16 cellular contexts compared by ENCODE assay signal in the genomic region with DNA sequence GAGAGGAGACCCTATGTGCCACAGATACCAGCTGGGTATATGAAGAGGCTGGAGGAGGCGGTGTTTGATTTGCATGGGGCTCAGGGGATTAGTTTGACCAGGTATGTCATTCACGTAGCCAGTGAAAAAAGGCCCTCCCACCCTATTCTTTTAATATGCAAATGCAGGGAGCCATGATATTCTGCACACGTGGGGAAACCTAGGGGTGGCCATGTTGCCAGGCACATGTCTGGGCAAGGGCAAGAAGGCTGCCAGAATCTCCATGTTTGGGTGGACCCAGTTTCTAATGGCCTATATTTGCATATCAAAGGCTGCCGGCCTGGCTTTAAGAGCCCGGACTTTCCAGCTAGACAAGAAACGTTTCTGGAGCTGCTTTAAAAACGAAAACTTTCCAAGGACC.
"Had no signal": no experiment of that assay in that cellular context is flagged by ENCODE, and none has a peak within 500 bp of the region (broad histone marks: within the 10 kb centered on the region; RNA-seq: fewer than 3 reads in every experiment).

No MANE protein-coding gene starts in this region.

- H3K4me1 ChIP-seq: thyroid gland had no signal

- H3K4me1 Mint-ChIP-seq: activated CD4-positive, alpha-beta T cell treated with anti-CD3 and anti-CD28 coated beads, Interleukin-2, amount 10 ng/mL, durations not matched to agents 7 days and 5 days; activated naive CD8-positive, alpha-beta T cell treated with anti-CD3 and anti-CD28 coated beads, Interleukin-2, amount 10 ng/mL, durations not matched to agents 7 days and 5 days; stimulated activated memory B cell treated with anti-CD40 and anti-IgM and Interleukin-4, amounts not matched to agents 10 μg/mL and 1 μg/mL and 100 μg/mL, for 72 hours had no signal

- H3K4me3 ChIP-seq: thyroid gland had no signal

- H3K9me3 ChIP-seq: thyroid gland had no signal

- ATAC-seq: activated T-cell treated with anti-CD3 and anti-CD28 coated beads, Interleukin-2, amount 50 U/mL, for 72 hours; natural killer cell treated with Interleukin-12 subunit alpha and Interleukin-12 subunit beta and Interleukin-15 and Interleukin-18, amount 100 ng/mL, for 72 hours; stimulated activated memory B cell treated with anti-CD40 and anti-IgM and Interleukin-4, amounts not matched to agents 10 μg/mL and 1 μg/mL and 100 μg/mL, for 72 hours had no signal

- H3K27ac ChIP-seq: thyroid gland had no signal

- H3K9me3 Mint-ChIP-seq: natural killer cell treated with Interleukin-12 subunit alpha and Interleukin-12 subunit beta and Interleukin-15 and Interleukin-18, amount 100 ng/mL, for 72 hours had no signal

- H3K27ac Mint-ChIP-seq: activated CD4-positive, alpha-beta T cell treated with anti-CD3 and anti-CD28 coated beads, Interleukin-2, amount 10 ng/mL, durations not matched to agents 7 days and 5 days; activated naive CD8-positive, alpha-beta T cell treated with anti-CD3 and anti-CD28 coated beads, Interleukin-2, amount 10 ng/mL, durations not matched to agents 7 days and 5 days; activated T-cell treated with anti-CD3 and anti-CD28 coated beads, Interleukin-2, amount 50 U/mL, for 72 hours; natural killer cell treated with Interleukin-12 subunit alpha and Interleukin-12 subunit beta and Interleukin-15 and Interleukin-18, amount 100 ng/mL, for 72 hours; stimulated activated memory B cell treated with anti-CD40 and anti-IgM and Interleukin-4, amounts not matched to agents 10 μg/mL and 1 μg/mL and 100 μg/mL, for 72 hours had no signal

- DNase-seq: activated CD4-positive, alpha-beta T cell treated with anti-CD3 and anti-CD28 coated beads, Interleukin-2, amount 10 ng/mL, durations not matched to agents 7 days and 5 days; activated CD4-positive, CD25-positive, alpha-beta regulatory T cell; activated CD8-positive, alpha-beta memory T cell treated with anti-CD3 and anti-CD28 coated beads, Interleukin-2, amount 50 U/mL, for 48 hours; activated gamma-delta T cell; activated naive CD8-positive, alpha-beta T cell treated with anti-CD3 and anti-CD28 coated beads, Interleukin-2, amount 10 ng/mL, durations not matched to agents 7 days and 5 days; activated T-cell treated with anti-CD3 and anti-CD28 coated beads, Interleukin-2, amount 50 U/mL, for 72 hours; cortex of kidney; effector CD4-positive, alpha-beta T cell; foreskin melanocyte; head of caudate nucleus; kidney glomerular epithelial cell; mesenchymal stem cell; occipital lobe; thyroid gland had no signal

- H3K36me3 Mint-ChIP-seq: activated naive CD8-positive, alpha-beta T cell treated with anti-CD3 and anti-CD28 coated beads, Interleukin-2, amount 10 ng/mL, durations not matched to agents 7 days and 5 days; natural killer cell treated with Interleukin-12 subunit alpha and Interleukin-12 subunit beta and Interleukin-15 and Interleukin-18, amount 100 ng/mL, for 72 hours; stimulated activated memory B cell treated with anti-CD40 and anti-IgM and Interleukin-4, amounts not matched to agents 10 μg/mL and 1 μg/mL and 100 μg/mL, for 72 hours had no signal

- H3K27me3 ChIP-seq: thyroid gland had no signal

- H3K4me3 Mint-ChIP-seq: activated CD4-positive, alpha-beta T cell treated with anti-CD3 and anti-CD28 coated beads, Interleukin-2, amount 10 ng/mL, durations not matched to agents 7 days and 5 days; activated naive CD8-positive, alpha-beta T cell treated with anti-CD3 and anti-CD28 coated beads, Interleukin-2, amount 10 ng/mL, durations not matched to agents 7 days and 5 days; activated T-cell treated with anti-CD3 and anti-CD28 coated beads, Interleukin-2, amount 50 U/mL, for 72 hours; natural killer cell treated with Interleukin-12 subunit alpha and Interleukin-12 subunit beta and Interleukin-15 and Interleukin-18, amount 100 ng/mL, for 72 hours; stimulated activated memory B cell treated with anti-CD40 and anti-IgM and Interleukin-4, amounts not matched to agents 10 μg/mL and 1 μg/mL and 100 μg/mL, for 72 hours had no signal

- H3K36me3 ChIP-seq: thyroid gland had no signal

- H3K27me3 Mint-ChIP-seq: activated naive CD8-positive, alpha-beta T cell treated with anti-CD3 and anti-CD28 coated beads, Interleukin-2, amount 10 ng/mL, durations not matched to agents 7 days and 5 days; stimulated activated memory B cell treated with anti-CD40 and anti-IgM and Interleukin-4, amounts not matched to agents 10 μg/mL and 1 μg/mL and 100 μg/mL, for 72 hours had no signal
